Comparison of ENCODE assay signal across 12 cellular contexts in genomic region chr3:121651684-121652083, GRCh38. TPM values are rescaled to one million over a fixed set of nuclear protein-coding genes. Genes with fewer than 3 reads are reported as not detected.
A peak's percentile ranks its signal among the peaks of the same experiment; 100 is the strongest.
DNase-seq lines count a peak whose midpoint lies in the region; ATAC-seq, FAIRE-seq and TF ChIP-seq lines count a peak whose summit lies in the region.
"Had no signal": no experiment of that assay in that cellular context is flagged by ENCODE, and none has a peak within 500 bp of the region (broad histone marks: within the 10 kb centered on the region; RNA-seq: fewer than 3 reads in every experiment).

No MANE protein-coding gene starts in this region.

- H3F3A ChIP-seq in SK-N-SH (replicated peaks; ENCODE audit: insufficient read depth) = no peaks in the 10 kb centered on the region

- H3K4me1 ChIP-seq in endothelial cell of umbilical vein (ENCODE audit: control insufficient read depth, extremely low read depth, insufficient read depth, low read length) (peaks cover 15% of the 10 kb centered on the region), sigmoid colon (peaks cover 0 to 14% (median 13%) of the 10 kb centered on the region in 4 donors), SK-N-SH (ENCODE audit: control insufficient read depth in 1 of 2, insufficient read depth in 2 of 2, low read depth in 1 of 2, low read length in 1 of 2) (no peaks in the 10 kb centered on the region)
- H3K4me1 ChIP-seq: HAP-1, uterus had no signal

- no peaks in the 10 kb centered on the region for H4K20me1 ChIP-seq in endothelial cell of umbilical vein (replicated peaks; ENCODE audit: control insufficient read depth, extremely low read depth, insufficient read depth, low read length)
- no peaks in the 10 kb centered on the region for H4K20me1 ChIP-seq in SK-N-SH (ENCODE audit: insufficient read depth)

- ATAC-seq in sciatic nerve = no peak

- TF ChIP-seq EP300 in sigmoid colon (IDR thresholded peaks at IDR 0.05) = no peak
- TF ChIP-seq EP300 in SK-N-SH (IDR thresholded peaks at IDR 0.05; ENCODE audit: borderline replicate concordance in 1 of 2, low read depth in 1 of 2, low read length in 1 of 2) = no peak

- no peak for FAIRE-seq in endothelial cell of umbilical vein (lab: Jason Lieb, UNC)

- no peaks in the 10 kb centered on the region for H3K9me2 ChIP-seq in SK-N-SH

- no peak overlapping the region for H3K9ac ChIP-seq in endothelial cell of umbilical vein (replicated peaks; ENCODE audit: extremely low read depth, insufficient read depth, low read length)
- no peak overlapping the region for H3K9ac ChIP-seq in SK-N-SH
- H3K9ac ChIP-seq: KMS-11 had no signal

- TF ChIP-seq POLR2A in endothelial cell of umbilical vein (IDR thresholded peaks at IDR 0.05; ENCODE audit: low read depth, low read length) (no peak), sigmoid colon (IDR thresholded peaks at IDR 0.05) (no peak)

- dilution Hi-C loops in endothelial cell of umbilical vein (cut with MboI; ENCODE audit: extremely low pct_ligation_motif_present, low sequenced_read_pairs) = no loop called here

- H3K4me2 ChIP-seq in endothelial cell of umbilical vein (ENCODE audit: insufficient read depth, low read length) (no peak overlapping the region), SK-N-SH (no peak overlapping the region)
- H3K4me2 ChIP-seq: KMS-11 had no signal

- H3K9me3 ChIP-seq in endothelial cell of umbilical vein (replicated peaks; ENCODE audit: control insufficient read depth, insufficient read depth, low read length) (no peaks in the 10 kb centered on the region), sigmoid colon (peaks cover 0 to 3% (median 0%) of the 10 kb centered on the region in 4 donors), SK-N-SH (no peaks in the 10 kb centered on the region; the same call in 1 of the 2 replicates)
- H3K9me3 ChIP-seq: HAP-1 had no signal

- CTCF ChIA-PET in endothelial cell of umbilical vein (lab: Charles Lee) (no interaction called here), SK-N-SH (lab: Yijun Ruan, JAX) (interaction anchor here (1.6 kb wide), 1 partner anchor 9 kb away, joined by 4 read pairs; the partner anchor contains the start of gene HCLS1)

- TF ChIP-seq CTCF in 22Rv1 (IDR thresholded peaks at IDR 0.05) (no peak), endothelial cell of umbilical vein (IDR thresholded peaks at IDR 0.05; ENCODE audit: extremely low read depth in 1 of 2, insufficient read depth in 1 of 2, low read depth in 1 of 2, low read length in 2 of 2) (no peak), sigmoid colon (IDR thresholded peaks at IDR 0.05) (no peak), SK-N-SH (IDR thresholded peaks at IDR 0.05) (no peak)

- no peaks in the 10 kb centered on the region for H3K27me3 ChIP-seq in endothelial cell of umbilical vein (ENCODE audit: control insufficient read depth in 2 of 2, insufficient read depth in 2 of 2, low read length in 2 of 2)
- H3K27me3 ChIP-seq in sigmoid colon = no peaks in the 10 kb centered on the region
- no peaks in the 10 kb centered on the region for H3K27me3 ChIP-seq in SK-N-SH (ENCODE audit: insufficient read depth)
- H3K27me3 ChIP-seq: uterus had no signal

- H3K9me1 ChIP-seq in endothelial cell of umbilical vein (replicated peaks; ENCODE audit: control insufficient read depth, extremely low read depth, insufficient read depth, low read length) = no peaks in the 10 kb centered on the region

- no peak for TF ChIP-seq RAD21 in SK-N-SH (IDR thresholded peaks at IDR 0.05; ENCODE audit: low read length)

- BruUV-seq in endothelial cell of umbilical vein (replicated peaks; lab: Mats Ljungman, UMichigan) = no TSS peak

- POLR2A ChIA-PET in endothelial cell of umbilical vein (lab: Charles Lee) = no interaction called here
- POLR2A ChIA-PET in SK-N-SH (lab: Yijun Ruan, JAX) = no interaction called here

- H2AFZ ChIP-seq in endothelial cell of umbilical vein (ENCODE audit: low read depth, low read length) = no peak overlapping the region
- no peak overlapping the region for H2AFZ ChIP-seq in SK-N-SH (ENCODE audit: low read depth)

- H3K4me3 ChIP-seq in endothelial cell of umbilical vein (replicated peaks in 1 of 3; ENCODE audit: insufficient read depth in 1 of 3, low read depth in 1 of 3, low read length in 3 of 3) (no peak overlapping the region), sigmoid colon (no peak overlapping the region), SK-N-SH (ENCODE audit: low read depth in 2 of 2, low read length in 1 of 2) (no peak overlapping the region)
- H3K4me3 ChIP-seq: HAP-1, uterus had no signal

- intact Hi-C loops in endothelial cell of umbilical vein (cut with micrococcal nuclease) (no loop called here), sciatic nerve (cut with DNase I) (no loop called here), sigmoid colon (cut with DNase I) (loop anchor here (5.0 kb wide), 1 partner anchor 104 kb away; the partner anchor contains the start of gene POLQ)

- H3K79me2 ChIP-seq in endothelial cell of umbilical vein (ENCODE audit: control insufficient read depth, insufficient read depth, low read length) (no peaks in the 10 kb centered on the region), SK-N-SH (ENCODE audit: insufficient read depth) (no peaks in the 10 kb centered on the region)

- H3K27ac ChIP-seq in 22Rv1 (peak overlapping the region; percentile 8; the same call in 1 of the 2 replicates), endothelial cell of umbilical vein (ENCODE audit: insufficient read depth, low read depth, low read length) (no peak overlapping the region), sigmoid colon (no peak overlapping the region), SK-N-SH (ENCODE audit: low read depth in 2 of 2, low read length in 1 of 2) (no peak overlapping the region)
- H3K27ac ChIP-seq: KMS-11, uterus had no signal

- H3K36me3 ChIP-seq in endothelial cell of umbilical vein (ENCODE audit: control insufficient read depth in 2 of 2, extremely low read depth in 1 of 2, insufficient read depth in 2 of 2, low read length in 2 of 2) (peaks cover 0 to 2% of the 10 kb centered on the region in 2 experiments), sigmoid colon (no peaks in the 10 kb centered on the region), SK-N-SH (replicated peaks in 1 of 2; ENCODE audit: control insufficient read depth in 1 of 2, insufficient read depth in 2 of 2, low read length in 1 of 2) (no peaks in the 10 kb centered on the region)
- H3K36me3 ChIP-seq: HAP-1, uterus had no signal

- peak; percentile 42 for DNase-seq in COR-L47 (lab: John Stamatoyannopoulos, UW)
- DNase-seq in NCI-H446 (lab: John Stamatoyannopoulos, UW) = peak; percentile 31 to 79
- peak; percentile 38 for DNase-seq in endothelial cell of umbilical vein (ENCODE audit: low read depth, low spot score)
- DNase-seq in sciatic nerve (ENCODE audit: low spot score) = no peak
- no peak for DNase-seq in NCI-H1694 (lab: John Stamatoyannopoulos, UW)
- DNase-seq in sigmoid colon = no peak
- no peak for DNase-seq in SK-N-SH
- DNase-seq: activated CD4-positive, alpha-beta memory T cell treated with anti-CD3 and anti-CD28 coated beads for 36 hours; uterus had no signal

TF ChIP-seq in endothelial cell of umbilical vein, 7 proteins besides CTCF, POLR2A, EP300 and RAD21 (continues in another document):
- no peak for TF ChIP-seq JUN (IDR thresholded peaks at IDR 0.05; ENCODE audit: borderline replicate concordance, insufficient read depth, insufficient read length, low read depth)
- no peak for TF ChIP-seq MAX (IDR thresholded peaks at IDR 0.05; ENCODE audit: insufficient read depth, insufficient read length)
- TF ChIP-seq GATA2 (IDR thresholded peaks at IDR 0.05; ENCODE audit: insufficient read depth, insufficient read length, low read depth, low read length) = no peak

TF ChIP-seq in SK-N-SH, 30 proteins besides CTCF, POLR2A, EP300 and RAD21 (continues in another document):
- no peak for TF ChIP-seq USF2 (IDR thresholded peaks at IDR 0.05; ENCODE audit: borderline replicate concordance, low read depth, low read length)
- no peak for TF ChIP-seq RCOR1 (IDR thresholded peaks at IDR 0.05; ENCODE audit: low read length)
- TF ChIP-seq EZH2phosphoT487 (IDR thresholded peaks at IDR 0.05; ENCODE audit: borderline replicate concordance, low read depth) = no peak
- TF ChIP-seq ELF1 (IDR thresholded peaks at IDR 0.05) = no peak

RNA-seq across cellular contexts. Expression of gene HCLS1, which starts 9.0 kb away (rescaled TPM):
- total RNA-seq in endothelial cell of umbilical vein = 63.5 and 68.5 TPM in 2 replicates
- polyA plus RNA-seq in endothelial cell of umbilical vein = 43.7 and 51.9 TPM in 2 replicates
- 51.7 and 51.9 TPM in 2 replicates for polyA plus RNA-seq in endothelial cell of umbilical vein (2011; cell fraction: cytosol; rRNA removed)
- 113 and 135 TPM in 2 replicates for polyA plus RNA-seq in endothelial cell of umbilical vein (2011; cell fraction: nucleus; rRNA removed)
- polyA plus RNA-seq in endothelial cell of umbilical vein (2012) = 88.9 and 103 TPM in 2 replicates
- 46.0 and 51.9 TPM in 2 replicates for polyA minus RNA-seq in endothelial cell of umbilical vein
- not detected for polyA minus RNA-seq in endothelial cell of umbilical vein (2011; cell fraction: cytosol; rRNA and poly(A)+ RNA removed)
- polyA minus RNA-seq in endothelial cell of umbilical vein (2011; cell fraction: nucleus; rRNA and poly(A)+ RNA removed) = 36.4 and 41.8 TPM in 2 replicates
- 45.4 TPM for total RNA-seq in sciatic nerve
- 10 to 100 TPM; 34.2 to 51.4 (median 38.6) TPM for total RNA-seq in sigmoid colon
- polyA plus RNA-seq in sigmoid colon = 10 to 100 TPM; 13.2 to 91.9 (median 22.2) TPM
- 0.23 and 0.29 TPM in 2 replicates for polyA plus RNA-seq in SK-N-SH (2012; rRNA removed)
- polyA plus RNA-seq in SK-N-SH (2012; cell fraction: cytosol; rRNA removed) = 0.14 and 0.18 TPM in 2 replicates
- 0.40 and 0.63 TPM in 2 replicates for polyA plus RNA-seq in SK-N-SH (2012; cell fraction: nucleus; rRNA removed)

RNA-seq across cellular contexts. Expression of gene FBXO40, which starts 58.5 kb away (rescaled TPM):
- total RNA-seq in endothelial cell of umbilical vein = not detected in 2 replicates
- polyA plus RNA-seq in endothelial cell of umbilical vein = not detected in 2 replicates
- not detected in 2 replicates for polyA plus RNA-seq in endothelial cell of umbilical vein (2011; cell fraction: cytosol; rRNA removed)
- polyA plus RNA-seq in endothelial cell of umbilical vein (2011; cell fraction: nucleus; rRNA removed) = not detected in 2 replicates
- not detected in 2 replicates for polyA plus RNA-seq in endothelial cell of umbilical vein (2012)
- polyA minus RNA-seq in endothelial cell of umbilical vein = not detected in 2 replicates
- polyA minus RNA-seq in endothelial cell of umbilical vein (2011; cell fraction: cytosol; rRNA and poly(A)+ RNA removed) = not detected
- polyA minus RNA-seq in endothelial cell of umbilical vein (2011; cell fraction: nucleus; rRNA and poly(A)+ RNA removed) = not detected in 2 replicates
- not detected for total RNA-seq in sciatic nerve
- not detected for total RNA-seq in sigmoid colon
- polyA plus RNA-seq in sigmoid colon = under 1 TPM in 1 of 3 donors, not detected in 2; under 0.01 TPM
- polyA plus RNA-seq in SK-N-SH (2012; rRNA removed) = not detected in 2 replicates
- polyA plus RNA-seq in SK-N-SH (2012; cell fraction: cytosol; rRNA removed) = not detected in 2 replicates
- polyA plus RNA-seq in SK-N-SH (2012; cell fraction: nucleus; rRNA removed) = not detected in 2 replicates
- total RNA-seq: activated CD4-positive, alpha-beta memory T cell treated with anti-CD3 and anti-CD28 coated beads for 36 hours had no signal

Comparison
In these comparisons a context has a peak if more than half of its experiments do, and no peak if none do; other contexts are left out.
1. DNase-seq: peak in COR-L47 (single experiment), NCI-H446 (2 of 2) and endothelial cell of umbilical vein (single experiment); none in sciatic nerve (single experiment), NCI-H1694 (single experiment), sigmoid colon (single experiment) and SK-N-SH (single experiment).